In genomic region chr11:116928102-116928777, GRCh38 we compare ENCODE assay signal across 9 cellular contexts.
A peak's percentile ranks its signal among the peaks of the same experiment; 100 is the strongest.
DNase-seq lines count a peak whose midpoint lies in the region; ATAC-seq and TF ChIP-seq lines count a peak whose summit lies in the region.
"Had no signal": no experiment of that assay in that cellular context is flagged by ENCODE, and none has a peak within 500 bp of the region (broad histone marks: within the 10 kb centered on the region; RNA-seq: fewer than 3 reads in every experiment).

No MANE protein-coding gene starts in this region.

- peak; percentile 59 for ATAC-seq in HG03039 (IDR thresholded peaks at IDR 0.05; ENCODE audit: unreplicated experiment)
- ATAC-seq in stimulated activated naive CD8-positive, alpha-beta T cell treated with anti-CD3 and anti-CD28 coated beads, Interleukin-15, amount 100 ng/mL, for 72 hours = peak; percentile 52

- H3K36me3 ChIP-seq in SU-DHL-6 (ENCODE audit: low read length) = no peaks in the 10 kb centered on the region
- H3K36me3 ChIP-seq in suprapubic skin = peaks cover 25% of the 10 kb centered on the region

- no peak for TF ChIP-seq POLR2A in suprapubic skin (IDR thresholded peaks at IDR 0.05)

- DNase-seq in activated gamma-delta T cell treated with Interleukin-2 at 50 U/mL for 16 hours = peak; percentile 26
- DNase-seq in activated gamma-delta T cell (lab: John Stamatoyannopoulos, UW) = no peak
- DNase-seq in stimulated activated naive CD8-positive, alpha-beta T cell treated with anti-CD3 and anti-CD28 coated beads, Interleukin-15, amount 100 ng/mL, for 72 hours = no peak
- no peak for DNase-seq in NCI-H1436 treated with DMSO at 0.1 percent for 48 hours (lab: John Stamatoyannopoulos, UW)
- no peak for DNase-seq in suprapubic skin (ENCODE audit: low spot score in 2 of 2)
- no peak for DNase-seq in middle frontal gyrus (ENCODE audit: extremely low spot score, low spot score)

- peak overlapping the region in 1 of 2 donors; percentile 49 for H3K27ac Mint-ChIP-seq in stimulated activated naive CD8-positive, alpha-beta T cell treated with anti-CD3 and anti-CD28 coated beads, Interleukin-15, amount 100 ng/mL, for 72 hours

- peak overlapping the region; percentile 99 for H3K27ac ChIP-seq in SU-DHL-6 (ENCODE audit: low read depth, low read length)
- H3K27ac ChIP-seq in suprapubic skin = no peak overlapping the region
- H3K27ac ChIP-seq: C4-2B had no signal

- peak overlapping the region; percentile 54 for H3K9ac ChIP-seq in SU-DHL-6 (ENCODE audit: low read length)

- H3K9me3 Mint-ChIP-seq in stimulated activated naive CD8-positive, alpha-beta T cell treated with anti-CD3 and anti-CD28 coated beads, Interleukin-15, amount 100 ng/mL, for 72 hours = no peaks in the 10 kb centered on the region

- no peak for TF ChIP-seq CTCF in SU-DHL-6 (IDR thresholded peaks at IDR 0.05; ENCODE audit: insufficient read depth, low read length, poor library complexity, severe bottlenecking)
- no peak for TF ChIP-seq CTCF in suprapubic skin (IDR thresholded peaks at IDR 0.05)

- H3K4me3 ChIP-seq in SU-DHL-6 (ENCODE audit: insufficient read depth, low read length, poor library complexity, severe bottlenecking) = peak overlapping the region; percentile 39
- no peak overlapping the region for H3K4me3 ChIP-seq in suprapubic skin

- peaks cover 83% of the 10 kb centered on the region for H3K4me1 Mint-ChIP-seq in stimulated activated naive CD8-positive, alpha-beta T cell treated with anti-CD3 and anti-CD28 coated beads, Interleukin-15, amount 100 ng/mL, for 72 hours

- peaks cover 81% of the 10 kb centered on the region for H3F3A ChIP-seq in SU-DHL-6 (ENCODE audit: insufficient read depth)

- no peaks in the 10 kb centered on the region for H4K20me1 ChIP-seq in SU-DHL-6 (ENCODE audit: low read depth, low read length)

- no peaks in the 10 kb centered on the region; the same call in 1 of the 2 replicates for H3K79me2 ChIP-seq in SU-DHL-6 (ENCODE audit: insufficient read depth, low read length)

- 85% methylated on average over 1 of the region's 1 CpG for WGBS in suprapubic skin

- no peak for TF ChIP-seq EP300 in suprapubic skin (IDR thresholded peaks at IDR 0.05)

- H3K9me3 ChIP-seq in SU-DHL-6 (ENCODE audit: insufficient read depth, low read length) (no peaks in the 10 kb centered on the region), suprapubic skin (no peaks in the 10 kb centered on the region)

- H3K4me3 Mint-ChIP-seq in stimulated activated naive CD8-positive, alpha-beta T cell treated with anti-CD3 and anti-CD28 coated beads, Interleukin-15, amount 100 ng/mL, for 72 hours = peak overlapping the region in 1 of 2 donors; percentile 19

- H3K4me2 ChIP-seq in SU-DHL-6 (ENCODE audit: low read depth, low read length, poor library complexity, severe bottlenecking) = peak overlapping the region; percentile 88

- H2AFZ ChIP-seq in SU-DHL-6 (ENCODE audit: low read depth, low read length, severe bottlenecking) = no peak overlapping the region

- H3K9me2 ChIP-seq in SU-DHL-6 (replicated peaks; ENCODE audit: insufficient read depth, low read length) = no peaks in the 10 kb centered on the region

- no peaks in the 10 kb centered on the region for H3K27me3 ChIP-seq in SU-DHL-6 (ENCODE audit: low read length)
- H3K27me3 ChIP-seq in suprapubic skin = no peaks in the 10 kb centered on the region

- no peaks in the 10 kb centered on the region for H3K27me3 Mint-ChIP-seq in stimulated activated naive CD8-positive, alpha-beta T cell treated with anti-CD3 and anti-CD28 coated beads, Interleukin-15, amount 100 ng/mL, for 72 hours

- H3K4me1 ChIP-seq in suprapubic skin = peaks cover 43% of the 10 kb centered on the region
